ENCODE assay signal across 9 cellular contexts in genomic region chr14:73741386-73741875, GRCh38. TPM values are rescaled to one million over a fixed set of nuclear protein-coding genes. Genes with fewer than 3 reads are reported as not detected.
DNase-seq lines count a peak whose midpoint lies in the region; ATAC-seq, FAIRE-seq and TF ChIP-seq lines count a peak whose summit lies in the region.
"Had no signal": no experiment of that assay in that cellular context is flagged by ENCODE, and none has a peak within 500 bp of the region (broad histone marks: within the 10 kb centered on the region; RNA-seq: fewer than 3 reads in every experiment).

No MANE protein-coding gene starts in this region.

- WGBS in A549 (ENCODE audit: missing lambda C conversion rate) = 12% methylated on average over 10 of the region's 12 CpGs
- WGBS in ovary, 3 donors = 0 to 1% (median 1%) methylated on average over 12 of the region's 12 CpGs
- 0% methylated on average over 11 to 12 of the region's 12 CpGs for WGBS in aorta, 2 donors

- H3K27ac Mint-ChIP-seq in activated naive CD4-positive, alpha-beta T cell treated with anti-CD3 and anti-CD28 coated beads, Interleukin-2, amount 10 ng/mL, durations not matched to agents 7 days and 5 days = peak overlapping the region; percentile 91

- intact Hi-C loops in ovary (cut with DNase I) (loop anchor here in 2 of 4 donors (5.0 to 10.0 kb wide), 2 partner anchors 83 to 86 kb away; no protein-coding TSS in a partner anchor), aorta (cut with DNase I) (no loop called here)

- no peaks in the 10 kb centered on the region for H3K9me3 Mint-ChIP-seq in activated naive CD4-positive, alpha-beta T cell treated with anti-CD3 and anti-CD28 coated beads, Interleukin-2, amount 10 ng/mL, durations not matched to agents 7 days and 5 days

- H3K4me3 ChIP-seq in A549 (peak overlapping the region; percentile 19), Peyer's patch (peak overlapping the region; percentile 9 to 39 (median 34)), ovary (peak overlapping the region; percentile 24), aorta (ENCODE audit: low read length in 2 of 2) (no peak overlapping the region)

- no peaks in the 10 kb centered on the region for H3K9me3 ChIP-seq in A549
- H3K9me3 ChIP-seq in Peyer's patch = no peaks in the 10 kb centered on the region
- H3K9me3 ChIP-seq in ovary = no peaks in the 10 kb centered on the region
- no peaks in the 10 kb centered on the region for H3K9me3 ChIP-seq in aorta (ENCODE audit: control insufficient read depth, low read length)

- FAIRE-seq in A549 (lab: Jason Lieb, UNC) = no peak
- FAIRE-seq: G401.6 had no signal

- no peaks in the 10 kb centered on the region for H3K27me3 ChIP-seq in Peyer's patch
- H3K27me3 ChIP-seq in ovary = no peaks in the 10 kb centered on the region
- H3K27me3 ChIP-seq in aorta (ENCODE audit: control insufficient read depth in 1 of 2, insufficient read depth in 2 of 2, low read length in 1 of 2) = no peaks in the 10 kb centered on the region

- H3K27me3 Mint-ChIP-seq in activated naive CD4-positive, alpha-beta T cell treated with anti-CD3 and anti-CD28 coated beads, Interleukin-2, amount 10 ng/mL, durations not matched to agents 7 days and 5 days = no peaks in the 10 kb centered on the region

- ATAC-seq in A549 (peak; percentile 33 to 72), GM21737 (IDR thresholded peaks at IDR 0.05; ENCODE audit: unreplicated experiment) (peak; percentile 44), aorta (ENCODE audit: low FRiP score) (peak; percentile 84)

- H3K27ac ChIP-seq in A549 (peak overlapping the region; percentile 81 to 86), Peyer's patch (peak overlapping the region; percentile 78 to 95 (median 88)), ovary (peak overlapping the region; percentile 46 to 82), aorta (ENCODE audit: low read depth in 1 of 2, low read length in 2 of 2) (peak overlapping the region in 1 of 2 donors; percentile 80)

- peaks cover 0 to 38% (median 0%) of the 10 kb centered on the region in 3 donors for H3K36me3 ChIP-seq in Peyer's patch
- no peaks in the 10 kb centered on the region for H3K36me3 ChIP-seq in ovary
- H3K36me3 ChIP-seq in aorta (ENCODE audit: control insufficient read depth in 1 of 2, insufficient read depth in 2 of 2, low read length in 1 of 2) = peaks cover 0 to 9% of the 10 kb centered on the region in 2 donors

- CTCF ChIA-PET in A549 (lab: Yijun Ruan, JAX) = interaction anchor here (1.2 to 10.6 kb wide), 3 partner anchors 14 to 67 kb away, joined by 3 to 138 read pairs (median 117); a partner anchor contains a TSS
- CTCF ChIA-PET in activated naive CD4-positive, alpha-beta T cell treated with anti-CD3 and anti-CD28 coated beads, Interleukin-2, amount 10 ng/mL, durations not matched to agents 7 days and 5 days (lab: Charles Lee) = interaction anchor here (1.2 to 10.9 kb wide), 6 partner anchors 9 to 84 kb away, joined by 3 to 136 read pairs (median 14); a partner anchor contains a TSS

- DNase-seq in A549 (ENCODE audit: low read depth in 1 of 2, low spot score in 1 of 2) = peak in 1 of 2 experiments; percentile 61
- peak; percentile 72 to 89 (median 87) for DNase-seq in Peyer's patch
- peak; percentile 87 for DNase-seq in activated naive CD4-positive, alpha-beta T cell treated with anti-CD3 and anti-CD28 coated beads, Interleukin-2, amount 10 ng/mL, durations not matched to agents 7 days and 5 days
- DNase-seq in globus pallidus (ENCODE audit: low spot score) = peak; percentile 44
- peak; percentile 64 to 76 (median 71) for DNase-seq in ovary
- peak; percentile 86 to 88 for DNase-seq in aorta
- DNase-seq in HuH-7 (ENCODE audit: low spot score) = no peak

- H3K4me1 ChIP-seq in A549 = peaks cover 69% of the 10 kb centered on the region
- H3K4me1 ChIP-seq in Peyer's patch = peaks cover 48 to 79% (median 62%) of the 10 kb centered on the region in 4 donors
- peaks cover 57% of the 10 kb centered on the region for H3K4me1 ChIP-seq in ovary (ENCODE audit: insufficient read depth)
- H3K4me1 ChIP-seq in aorta (ENCODE audit: control insufficient read depth in 1 of 2, insufficient read depth in 2 of 2, low read length in 2 of 2) = peaks cover 0 to 5% of the 10 kb centered on the region in 2 donors

- H3K36me3 Mint-ChIP-seq in activated naive CD4-positive, alpha-beta T cell treated with anti-CD3 and anti-CD28 coated beads, Interleukin-2, amount 10 ng/mL, durations not matched to agents 7 days and 5 days = peaks cover 28% of the 10 kb centered on the region

- TF ChIP-seq EP300 in A549 (IDR thresholded peaks at IDR 0.05) (no peak), ovary (IDR thresholded peaks at IDR 0.05) (no peak)

- no peak for TF ChIP-seq RAD21 in A549 (conservative IDR thresholded peaks at IDR 0.05 in 1 of 2, IDR thresholded peaks at IDR 0.05 in 1 of 2)

- POLR2A ChIA-PET in A549 (lab: Yijun Ruan, JAX) = interaction anchor here (0.8 to 2.7 kb wide), 3 partner anchors 18 to 44 kb away, joined by 3 to 8 read pairs (median 4); partner anchors contain the start of gene PNMA1

- H3K4me1 Mint-ChIP-seq in activated naive CD4-positive, alpha-beta T cell treated with anti-CD3 and anti-CD28 coated beads, Interleukin-2, amount 10 ng/mL, durations not matched to agents 7 days and 5 days = peaks cover 80% of the 10 kb centered on the region

- TF ChIP-seq CTCF in A549 (IDR thresholded peaks at IDR 0.05) (no peak), Peyer's patch (IDR thresholded peaks at IDR 0.05) (peak in 3 of 6 experiments; percentile 2 to 28 (median 27)), ovary (IDR thresholded peaks at IDR 0.05) (no peak)

- H3K4me2 ChIP-seq in A549 = peak overlapping the region; percentile 94

- TF ChIP-seq POLR2A in A549 (IDR thresholded peaks at IDR 0.05; ENCODE audit: low read length) (no peak), Peyer's patch (IDR thresholded peaks at IDR 0.05) (peak in 1 of 2 donors; percentile 25), ovary (IDR thresholded peaks at IDR 0.05) (no peak)

- peak overlapping the region; percentile 74 for H3K4me3 Mint-ChIP-seq in activated naive CD4-positive, alpha-beta T cell treated with anti-CD3 and anti-CD28 coated beads, Interleukin-2, amount 10 ng/mL, durations not matched to agents 7 days and 5 days

TF ChIP-seq in A549, 52 proteins besides CTCF, POLR2A, EP300 and RAD21:
- TF ChIP-seq JUN (IDR thresholded peaks at IDR 0.05) = 0 out of 5 replicates have a peak, but pooled peaks of 1 of the 2 experiments have one; percentile 18
- TF ChIP-seq, protein P1, sequence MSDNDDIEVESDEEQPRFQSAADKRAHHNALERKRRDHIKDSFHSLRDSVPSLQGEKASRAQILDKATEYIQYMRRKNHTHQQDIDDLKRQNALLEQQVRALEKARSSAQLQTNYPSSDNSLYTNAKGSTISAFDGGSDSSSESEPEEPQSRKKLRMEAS (IDR thresholded peaks at IDR 0.05) = 0 out of 2 replicates have a peak, but pooled peaks have one; percentile 8
- no peak for TF ChIP-seq FOSL2 (IDR thresholded peaks at IDR 0.05)
- peak; percentile 50 for TF ChIP-seq FOSL2 (CRISPR knock-in tag; IDR thresholded peaks at IDR 0.05)
- no peak for TF ChIP-seq CHD4 (IDR thresholded peaks at IDR 0.05; ENCODE audit: borderline replicate concordance)

RNA-seq across cellular contexts. Expression of gene PNMA1, which starts 27.2 kb away (rescaled TPM):
- polyA plus RNA-seq in A549 (2011; rRNA removed) (20.8 and 21.2 TPM in 2 replicates), A549 (2017; fragmentation: RNase III; extraction: RNeasy Plus Mini Kit Qiagen cat#74134 plus additional on column Dnase treatment) (43.4 to 49.8 TPM (median 47.3 TPM) in 3 replicates), ovary (10 to 100 TPM; 43.7 to 84.2 TPM), aorta (10 to 100 TPM; 22.4 to 35.2 TPM)
- 25.0 and 27.8 TPM in 2 replicates for polyA plus RNA-seq in A549 (2012; cell fraction: cytosol; rRNA removed)
- polyA plus RNA-seq in A549 (2012; cell fraction: nucleus; rRNA removed) = 28.3 and 29.6 TPM in 2 replicates
- 6.2 and 10.5 TPM in 2 replicates for polyA minus RNA-seq in A549 (2011; rRNA and poly(A)+ RNA removed)
- total RNA-seq in Peyer's patch (10 to 100 TPM in 1 of 4 donors, 1 to 10 TPM in 3; 4.4 to 11.6 (median 7.0) TPM), ovary (100 to 1,000 TPM in 1 of 7 donors, 10 to 100 TPM in 6; 22.3 to 114 (median 87.3) TPM), aorta (10 to 100 TPM; 36.7 to 45.5 TPM)

Comparison
In these comparisons a context has a peak if more than half of its experiments do, and no peak if none do; other contexts are left out.
1. H3K4me3 ChIP-seq: peak in A549 (single experiment), Peyer's patch (4 of 4) and ovary (single experiment); none in aorta (0 of 2).
2. Peak in every context shown above with its lines, with median percentiles within 50 percentile points of each other: ATAC-seq.